ENCODE assay signal across 10 cellular contexts in genomic region chr13:67131393-67131792, GRCh38.
"Had no signal": no experiment of that assay in that cellular context is flagged by ENCODE, and none has a peak within 500 bp of the region (broad histone marks: within the 10 kb centered on the region; RNA-seq: fewer than 3 reads in every experiment).

No MANE protein-coding gene starts in this region.

- H3K36me3 ChIP-seq: HAP-1 had no signal

- H3K36me3 Mint-ChIP-seq: IgD-negative memory B cell had no signal

- H3K9me3 Mint-ChIP-seq: GM23338, HFFc6, IgD-negative memory B cell had no signal

- H2AFZ ChIP-seq: GM23338 had no signal

- H3K4me3 Mint-ChIP-seq: GM23338, HFFc6, IgD-negative memory B cell had no signal

- H3K4me2 ChIP-seq: GM23338 had no signal

- H3K27ac Mint-ChIP-seq: GM23338, HFFc6, IgD-negative memory B cell had no signal

- H3K9me3 ChIP-seq: HAP-1 had no signal

- FAIRE-seq: H1, H54, HepG2 had no signal

- ATAC-seq: GM23338, HCT116, HepG2 had no signal

- H3K27me3 Mint-ChIP-seq: IgD-negative memory B cell had no signal

- DNase-seq: HFFc6, KG1 had no signal

- H3K4me3 ChIP-seq: GM23338, HAP-1 had no signal

- H3K27ac ChIP-seq: HL-60 had no signal
